Comparison of ENCODE assay signal across 8 cellular contexts in genomic region chr4:143514432-143514831, GRCh38. TPM values are rescaled to one million over a fixed set of nuclear protein-coding genes. Genes with fewer than 3 reads are reported as not detected.
DNase-seq lines count a peak whose midpoint lies in the region; ATAC-seq and TF ChIP-seq lines count a peak whose summit lies in the region.

No MANE protein-coding gene starts in this region.

- peaks cover 26% of the 10 kb centered on the region for H3K27me3 Mint-ChIP-seq in brain

- H3K27ac ChIP-seq in SJSA1: peak overlapping the region; percentile 74

- peak overlapping the region; percentile 98 to 100 (median 100) for H3K27ac Mint-ChIP-seq in brain

- peak overlapping the region; percentile 82 for H3K9ac ChIP-seq in iPS-15b (ENCODE audit: low read depth, low read length)

- ATAC-seq in HG03139 (IDR thresholded peaks at IDR 0.05; ENCODE audit: unreplicated experiment): no peak
- ATAC-seq in GM21786 (IDR thresholded peaks at IDR 0.05; ENCODE audit: unreplicated experiment): no peak

- peak overlapping the region; percentile 83 for H3K4me3 ChIP-seq in SJSA1
- H3K4me3 ChIP-seq in iPS-15b (ENCODE audit: low read depth, low read length): peak overlapping the region; percentile 74

- H3K4me1 ChIP-seq in SJSA1 (replicated peaks): no peaks in the 10 kb centered on the region; the same call in 1 of the 2 replicates
- H3K4me1 ChIP-seq in iPS-15b (ENCODE audit: control insufficient read depth, insufficient read depth, low read length): peaks cover 5% of the 10 kb centered on the region

- H3K36me3 ChIP-seq in SJSA1 (peaks cover 16% of the 10 kb centered on the region), iPS-15b (ENCODE audit: control insufficient read depth, insufficient read depth, low read length) (peaks cover 6% of the 10 kb centered on the region)

- peaks cover 46% of the 10 kb centered on the region for H3K36me3 Mint-ChIP-seq in brain

- TF ChIP-seq CTCF in brain (conservative IDR thresholded peaks at IDR 0.05): no peak

- peak overlapping the region; percentile 96 to 100 (median 97) for H3K4me3 Mint-ChIP-seq in brain

- peaks cover 50% of the 10 kb centered on the region for H3K4me1 Mint-ChIP-seq in brain

- H3K27me3 ChIP-seq in SJSA1 (replicated peaks): 0 out of 2 replicates have a peak, but pooled peaks cover 2% of the 10 kb centered on the region
- no peaks in the 10 kb centered on the region for H3K27me3 ChIP-seq in iPS-15b (ENCODE audit: control insufficient read depth, insufficient read depth, low read length)

- H3K9me3 ChIP-seq in SJSA1 (replicated peaks): no peaks in the 10 kb centered on the region
- no peaks in the 10 kb centered on the region for H3K9me3 ChIP-seq in iPS-15b (ENCODE audit: control insufficient read depth, insufficient read depth, low read length)

- peaks cover 0 to 5% (median 0%) of the 10 kb centered on the region in 5 experiments for H3K9me3 Mint-ChIP-seq in brain

- peak; percentile 47 for DNase-seq in COLO668 (lab: John Stamatoyannopoulos, UW; ENCODE audit: unreplicated experiment)
- peak; percentile 41 for DNase-seq in HK-2 (ENCODE audit: unreplicated experiment)
- DNase-seq in SJSA1 (ENCODE audit: low read depth in 1 of 2, low spot score in 2 of 2): peak; percentile 53 to 57
- peak; percentile 86 for DNase-seq in retina

RNA-seq across cellular contexts. Expression of gene SMARCA5, which starts 0.9 kb away (rescaled TPM):
- 38.1 and 46.9 TPM in 2 replicates for total RNA-seq in SJSA1 (2014; rRNA removed; shearing (Covaris generic))
- polyA plus RNA-seq in brain (ENCODE audit: insufficient read depth, low read depth, low replicate concordance): 11.5 TPM
